8 cellular contexts compared by ENCODE assay signal in genomic region chr1:185316163-185317033, GRCh38. TPM values are rescaled to one million over a fixed set of nuclear protein-coding genes. Genes with fewer than 3 reads are reported as not detected.
DNase-seq lines count a peak whose midpoint lies in the region; ATAC-seq and TF ChIP-seq lines count a peak whose summit lies in the region.

No MANE protein-coding gene starts in this region.

- H3K9me3 ChIP-seq in KOPT-K1 (ENCODE audit: insufficient read depth, low read length, poor library complexity, severe bottlenecking) (no peaks in the 10 kb centered on the region), RWPE2 (ENCODE audit: severe bottlenecking) (no peaks in the 10 kb centered on the region), neural progenitor cell (ENCODE audit: low read depth) (no peaks in the 10 kb centered on the region), stomach (no peaks in the 10 kb centered on the region)

- peak overlapping the region; percentile 94 for H3K4me2 ChIP-seq in neural progenitor cell

- H4K20me1 ChIP-seq in neural progenitor cell (ENCODE audit: low read depth): peaks cover 46% of the 10 kb centered on the region

- peak; percentile 41 for ATAC-seq in GM21786 (IDR thresholded peaks at IDR 0.05; ENCODE audit: unreplicated experiment)
- ATAC-seq in RWPE2 (ENCODE audit: low read depth): peak; percentile 68

- no peaks in the 10 kb centered on the region for H3K27me3 ChIP-seq in RWPE2 (ENCODE audit: insufficient read depth, poor library complexity, severe bottlenecking)
- H3K27me3 ChIP-seq in neural progenitor cell: no peaks in the 10 kb centered on the region
- no peaks in the 10 kb centered on the region for H3K27me3 ChIP-seq in stomach

- H3K36me3 ChIP-seq in KOPT-K1 (ENCODE audit: insufficient read depth, low read length): peaks cover 22% of the 10 kb centered on the region
- H3K36me3 ChIP-seq in RWPE2 (ENCODE audit: low read depth): peaks cover 24% of the 10 kb centered on the region
- H3K36me3 ChIP-seq in neural progenitor cell: no peaks in the 10 kb centered on the region
- no peaks in the 10 kb centered on the region for H3K36me3 ChIP-seq in stomach

- peaks cover 57% of the 10 kb centered on the region for H3K79me2 ChIP-seq in neural progenitor cell (ENCODE audit: low read depth)

- peaks cover 6% of the 10 kb centered on the region for H3K9me3 Mint-ChIP-seq in neural progenitor cell

- peaks cover 3% of the 10 kb centered on the region for H3F3A ChIP-seq in neural progenitor cell (ENCODE audit: low read depth)

- H3K27ac ChIP-seq in KOPT-K1 (ENCODE audit: low read depth, low read length, poor library complexity, severe bottlenecking) (peak overlapping the region; percentile 95), RWPE2 (ENCODE audit: poor library complexity, severe bottlenecking) (peak overlapping the region; percentile 87), neural progenitor cell (peak overlapping the region; percentile 88), stomach (peak overlapping the region; percentile 97 to 99 (median 98))

- peaks cover 44% of the 10 kb centered on the region for H3K4me1 Mint-ChIP-seq in neural progenitor cell

- H3K4me3 ChIP-seq in RWPE2 (ENCODE audit: severe bottlenecking) (peak overlapping the region; percentile 86), fibroblast of villous mesenchyme (ENCODE audit: low read depth, low read length) (peak overlapping the region; percentile 88), neural progenitor cell (peak overlapping the region; percentile 68), stomach (peak overlapping the region; percentile 77 to 95 (median 84))

- H3K4me1 ChIP-seq in RWPE2 (ENCODE audit: insufficient read depth, poor library complexity, severe bottlenecking) (peaks cover 46% of the 10 kb centered on the region), neural progenitor cell (peaks cover 21% of the 10 kb centered on the region), stomach (peaks cover 23 to 64% (median 46%) of the 10 kb centered on the region in 4 donors)

- peaks cover 7% of the 10 kb centered on the region for H3K27me3 Mint-ChIP-seq in neural progenitor cell (ENCODE audit: insufficient read depth, low read depth)

- peak overlapping the region; percentile 78 for H3K9ac ChIP-seq in neural progenitor cell

- peaks cover 15% of the 10 kb centered on the region for H3K36me3 Mint-ChIP-seq in neural progenitor cell

- no peak for TF ChIP-seq EP300 in stomach (IDR thresholded peaks at IDR 0.05)

- TF ChIP-seq POLR2A in stomach (IDR thresholded peaks at IDR 0.05): peak in 1 of 4 donors; percentile 52

- DNase-seq in Daoy (ENCODE audit: low read depth): peak; percentile 94
- DNase-seq in RWPE2 (ENCODE audit: low spot score): peak; percentile 93
- DNase-seq in activated gamma-delta T cell (lab: John Stamatoyannopoulos, UW): peak; percentile 90
- DNase-seq in fibroblast of villous mesenchyme (ENCODE audit: low read depth): peak; percentile 93
- peak; percentile 94 for DNase-seq in neural progenitor cell (ENCODE audit: low spot score)
- peak; percentile 94 for DNase-seq in stomach

- intact Hi-C loops in stomach (cut with DNase I; ENCODE audit: low total_unique reads): no loop called here

- peak overlapping the region; percentile 89 for H3K4me3 Mint-ChIP-seq in neural progenitor cell

- H2AFZ ChIP-seq in neural progenitor cell (replicated peaks): peak overlapping the region; percentile 53

- H3K27ac Mint-ChIP-seq in neural progenitor cell: peak overlapping the region; percentile 95

- 0 to 1% (median 0%) methylated on average over 43 to 88 of the region's 88 CpGs for WGBS in stomach, 5 donors

- TF ChIP-seq CTCF in RWPE2 (IDR thresholded peaks at IDR 0.05; ENCODE audit: poor library complexity, severe bottlenecking) (no peak), fibroblast of villous mesenchyme (IDR thresholded peaks at IDR 0.05; ENCODE audit: insufficient read depth, low read depth, low read length) (no peak), neural progenitor cell (IDR thresholded peaks at IDR 0.05) (no peak), stomach (IDR thresholded peaks at IDR 0.05) (no peak)

RNA-seq across cellular contexts. Expression of gene IVNS1ABP, which starts 0.6 kb away (rescaled TPM):
- 70.2 and 81.0 TPM in 2 replicates for total RNA-seq in Daoy (2014; rRNA removed; shearing (Covaris generic))
- 35.4 and 76.0 TPM in 2 replicates for total RNA-seq in fibroblast of villous mesenchyme
- 136 and 193 TPM in 2 replicates for total RNA-seq in neural progenitor cell (ENCODE audit: low replicate concordance)
- total RNA-seq in stomach: 100 to 1,000 TPM in 2 of 5 donors, 10 to 100 TPM in 3; 19.3 to 297 (median 91.6) TPM
- polyA plus RNA-seq in stomach: 10 to 100 TPM; 50.6 to 55.8 (median 52.3) TPM

Comparison
In these comparisons a context has a peak if more than half of its experiments do, and no peak if none do; other contexts are left out.
1. Peak in every context shown above with its lines: DNase-seq, ATAC-seq, H3K4me3 ChIP-seq and H3K27ac ChIP-seq.